ENCODE assay signal across 8 cellular contexts in genomic region chr16:89700100-89700648, GRCh38. TPM values are rescaled to one million over a fixed set of nuclear protein-coding genes. Genes with fewer than 3 reads are reported as not detected.
DNase-seq lines count a peak whose midpoint lies in the region; ATAC-seq and TF ChIP-seq lines count a peak whose summit lies in the region.

No MANE protein-coding gene starts in this region.

- DNase-seq in GF-D8 (lab: John Stamatoyannopoulos, UW) (peak; percentile 86), HFFc6 (peak; percentile 98), NCI-H1105 treated with DMSO at 0.1 percent for 48 hours (lab: John Stamatoyannopoulos, UW) (peak; percentile 94), SKM-1 treated with dmso at 0.1 percent for 144 hours (lab: John Stamatoyannopoulos, UW; ENCODE audit: unreplicated experiment) (peak; percentile 97), glutamatergic neuron (peak; percentile 98), omental fat pad (ENCODE audit: low spot score) (peak; percentile 99), testis (peak; percentile 100)
- DNase-seq in activated naive CD8-positive, alpha-beta T cell treated with anti-CD3 and anti-CD28 coated beads, Interleukin-2, amount 10 ng/mL, durations not matched to agents 7 days and 5 days = peak; percentile 95

- H3K27me3 Mint-ChIP-seq in HFFc6 (ENCODE audit: insufficient read depth) (peaks cover 2% of the 10 kb centered on the region; the same call in 1 of the 2 replicates), glutamatergic neuron (ENCODE audit: unreplicated experiment) (peaks cover 6% of the 10 kb centered on the region)
- H3K27me3 Mint-ChIP-seq in activated naive CD8-positive, alpha-beta T cell treated with anti-CD3 and anti-CD28 coated beads, Interleukin-2, amount 10 ng/mL, durations not matched to agents 7 days and 5 days = no peaks in the 10 kb centered on the region

- H3K36me3 ChIP-seq in testis (ENCODE audit: low read depth, missing control alignments) = no peaks in the 10 kb centered on the region

- intact Hi-C loops in testis (cut with DNase I; ENCODE audit: low total_unique reads) = no loop called here

- no peaks in the 10 kb centered on the region; the same call in 1 of the 2 replicates for H3K36me3 Mint-ChIP-seq in HFFc6 (ENCODE audit: low read depth)
- H3K36me3 Mint-ChIP-seq in activated naive CD8-positive, alpha-beta T cell treated with anti-CD3 and anti-CD28 coated beads, Interleukin-2, amount 10 ng/mL, durations not matched to agents 7 days and 5 days = no peaks in the 10 kb centered on the region
- H3K36me3 Mint-ChIP-seq in glutamatergic neuron (ENCODE audit: unreplicated experiment) = no peaks in the 10 kb centered on the region

- H3K4me3 ChIP-seq in testis = peak overlapping the region; percentile 6 to 80

- no peak for TF ChIP-seq POLR2A in testis (IDR thresholded peaks at IDR 0.05)

- TF ChIP-seq CTCF in HFFc6 (IDR thresholded peaks at IDR 0.05) (peak; percentile 86), glutamatergic neuron (IDR thresholded peaks at IDR 0.05; ENCODE audit: partially characterized antibody, unreplicated experiment) (peak; percentile 41), omental fat pad (IDR thresholded peaks at IDR 0.05) (peak in 1 of 3 donors; percentile 64), testis (IDR thresholded peaks at IDR 0.05) (peak; percentile 62 to 87 (median 76))

- H3K27ac ChIP-seq in testis = peak overlapping the region; percentile 73 to 85

- ATAC-seq in activated naive CD8-positive, alpha-beta T cell treated with anti-CD3 and anti-CD28 coated beads, Interleukin-2, amount 10 ng/mL, durations not matched to agents 7 days and 5 days (ENCODE audit: low read depth) = peak; percentile 15
- peak; percentile 79 for ATAC-seq in omental fat pad (ENCODE audit: low FRiP score)

- H3K27me3 ChIP-seq in testis = no peaks in the 10 kb centered on the region

- H3K4me1 ChIP-seq in testis = peaks cover 13% of the 10 kb centered on the region

- WGBS in testis, 2 donors = 0 to 1% methylated on average over 2 to 30 of the region's 30 CpGs

- no peaks in the 10 kb centered on the region for H3K9me3 ChIP-seq in testis

- peak overlapping the region; percentile 76 for H3K4me3 Mint-ChIP-seq in HFFc6
- peak overlapping the region; percentile 85 for H3K4me3 Mint-ChIP-seq in activated naive CD8-positive, alpha-beta T cell treated with anti-CD3 and anti-CD28 coated beads, Interleukin-2, amount 10 ng/mL, durations not matched to agents 7 days and 5 days
- peak overlapping the region; percentile 57 for H3K4me3 Mint-ChIP-seq in glutamatergic neuron (ENCODE audit: unreplicated experiment)

- H3K9me3 Mint-ChIP-seq in HFFc6 (no peaks in the 10 kb centered on the region), glutamatergic neuron (ENCODE audit: unreplicated experiment) (peaks cover 10% of the 10 kb centered on the region)
- H3K9me3 Mint-ChIP-seq in activated naive CD8-positive, alpha-beta T cell treated with anti-CD3 and anti-CD28 coated beads, Interleukin-2, amount 10 ng/mL, durations not matched to agents 7 days and 5 days = no peaks in the 10 kb centered on the region

- POLR2A ChIA-PET in activated naive CD8-positive, alpha-beta T cell treated with anti-CD3 and anti-CD28 coated beads, Interleukin-2, amount 10 ng/mL, durations not matched to agents 7 days and 5 days (lab: Charles Lee) = interaction anchor here (0.8 to 5.1 kb wide), 12 partner anchors 10 to 215 kb away, joined by 3 to 28 read pairs (median 7); partner anchors contain the start of genes CDK10, TCF25, VPS9D1 and ZNF276

- H3K4me1 Mint-ChIP-seq in HFFc6 (ENCODE audit: low read depth) (peaks cover 6% of the 10 kb centered on the region; the same call in 1 of the 2 replicates), glutamatergic neuron (ENCODE audit: low read depth, unreplicated experiment) (peaks cover 3% of the 10 kb centered on the region)
- peaks cover 14% of the 10 kb centered on the region for H3K4me1 Mint-ChIP-seq in activated naive CD8-positive, alpha-beta T cell treated with anti-CD3 and anti-CD28 coated beads, Interleukin-2, amount 10 ng/mL, durations not matched to agents 7 days and 5 days

- H3K27ac Mint-ChIP-seq in HFFc6 (peak overlapping the region; percentile 70), glutamatergic neuron (ENCODE audit: unreplicated experiment) (no peak overlapping the region)
- H3K27ac Mint-ChIP-seq in activated naive CD8-positive, alpha-beta T cell treated with anti-CD3 and anti-CD28 coated beads, Interleukin-2, amount 10 ng/mL, durations not matched to agents 7 days and 5 days = peak overlapping the region; percentile 48

RNA-seq across cellular contexts. Expression of gene SPATA2L, which starts 1.3 kb away (rescaled TPM):
- 1 to 10 TPM; 5.6 to 6.9 (median 5.9) TPM for total RNA-seq in HFFc6 (2021; fragmentation: NEBNext Ultra II Directional; extraction: Animal tissue kit (Norgen Biotek cat#: 25700))
- total RNA-seq in activated naive CD8-positive, alpha-beta T cell treated with anti-CD3 and anti-CD28 coated beads, Interleukin-2, amount 10 ng/mL, durations not matched to agents 7 days and 5 days = 1 to 10 TPM; 7.6 to 8.0 TPM
- total RNA-seq in glutamatergic neuron (ENCODE audit: unreplicated experiment) (18.6 TPM), omental fat pad (10 to 100 TPM in 2 of 4 donors, 1 to 10 TPM in 2; 8.1 to 28.0 (median 17.3) TPM), testis (10 to 100 TPM; 13.9 to 14.4 TPM)
- polyA plus RNA-seq in testis (ENCODE audit: insufficient read depth, low read depth, low replicate concordance) = 4.9 TPM

RNA-seq across cellular contexts. Expression of gene CDK10, which starts 13.7 kb away (rescaled TPM):
- 10 to 100 TPM; 45.5 to 61.7 (median 48.6) TPM for total RNA-seq in HFFc6 (2021; fragmentation: NEBNext Ultra II Directional; extraction: Animal tissue kit (Norgen Biotek cat#: 25700))
- total RNA-seq in activated naive CD8-positive, alpha-beta T cell treated with anti-CD3 and anti-CD28 coated beads, Interleukin-2, amount 10 ng/mL, durations not matched to agents 7 days and 5 days = 100 to 1,000 TPM; 103 to 104 TPM
- total RNA-seq in glutamatergic neuron (ENCODE audit: unreplicated experiment) (56.9 TPM), omental fat pad (10 to 100 TPM; 32.1 to 46.8 (median 38.3) TPM), testis (10 to 100 TPM; 77.1 to 88.3 TPM)
- 68.0 TPM for polyA plus RNA-seq in testis (ENCODE audit: insufficient read depth, low read depth, low replicate concordance)

RNA-seq across cellular contexts. Expression of gene VPS9D1, which starts 20.5 kb away (rescaled TPM):
- 10 to 100 TPM; 12.7 to 19.3 (median 16.1) TPM for total RNA-seq in HFFc6 (2021; fragmentation: NEBNext Ultra II Directional; extraction: Animal tissue kit (Norgen Biotek cat#: 25700))
- 10 to 100 TPM; 10.3 to 12.8 TPM for total RNA-seq in activated naive CD8-positive, alpha-beta T cell treated with anti-CD3 and anti-CD28 coated beads, Interleukin-2, amount 10 ng/mL, durations not matched to agents 7 days and 5 days
- 19.5 TPM for total RNA-seq in glutamatergic neuron (ENCODE audit: unreplicated experiment)
- 1 to 10 TPM; 5.8 to 9.5 (median 7.8) TPM for total RNA-seq in omental fat pad
- total RNA-seq in testis = 10 to 100 TPM; 22.4 to 25.0 TPM
- polyA plus RNA-seq in testis (ENCODE audit: insufficient read depth, low read depth, low replicate concordance) = 26.9 TPM

RNA-seq across cellular contexts. Expression of gene ZNF276, which starts 21.2 kb away (rescaled TPM):
- 10 to 100 TPM in 3 of 6 experiments, 1 to 10 TPM in 3; 7.8 to 16.7 (median 9.7) TPM for total RNA-seq in HFFc6 (2021; fragmentation: NEBNext Ultra II Directional; extraction: Animal tissue kit (Norgen Biotek cat#: 25700))
- 100 to 1,000 TPM in 1 of 2 experiments, 10 to 100 TPM in 1; 98.0 to 107 TPM for total RNA-seq in activated naive CD8-positive, alpha-beta T cell treated with anti-CD3 and anti-CD28 coated beads, Interleukin-2, amount 10 ng/mL, durations not matched to agents 7 days and 5 days
- total RNA-seq in glutamatergic neuron (ENCODE audit: unreplicated experiment) (20.8 TPM), omental fat pad (10 to 100 TPM; 20.2 to 45.6 (median 36.6) TPM), testis (10 to 100 TPM; 37.8 to 48.4 TPM)
- polyA plus RNA-seq in testis (ENCODE audit: insufficient read depth, low read depth, low replicate concordance) = 31.0 TPM

RNA-seq across cellular contexts. Expression of gene SPATA33, which starts 42.5 kb away (rescaled TPM):
- 10 to 100 TPM in 1 of 6 experiments, 1 to 10 TPM in 5; 6.3 to 10.1 (median 7.8) TPM for total RNA-seq in HFFc6 (2021; fragmentation: NEBNext Ultra II Directional; extraction: Animal tissue kit (Norgen Biotek cat#: 25700))
- total RNA-seq in activated naive CD8-positive, alpha-beta T cell treated with anti-CD3 and anti-CD28 coated beads, Interleukin-2, amount 10 ng/mL, durations not matched to agents 7 days and 5 days = 10 to 100 TPM in 1 of 2 experiments, 1 to 10 TPM in 1; 9.8 to 11.6 TPM
- total RNA-seq in glutamatergic neuron (ENCODE audit: unreplicated experiment) = 18.0 TPM
- total RNA-seq in omental fat pad = 1 to 10 TPM; 1.8 to 7.1 (median 4.3) TPM
- 10 to 100 TPM; 45.8 to 85.0 TPM for total RNA-seq in testis
- 201 TPM for polyA plus RNA-seq in testis (ENCODE audit: insufficient read depth, low read depth, low replicate concordance)

Comparison
In these comparisons a context has a peak if more than half of its experiments do, and no peak if none do; other contexts are left out.
1. Peak in every context shown above with its lines: DNase-seq, ATAC-seq, H3K4me3 ChIP-seq and H3K27ac ChIP-seq.